ENCODE assay signal across 13 cellular contexts in genomic region chr14:77660754-77661153, GRCh38. TPM values are rescaled to one million over a fixed set of nuclear protein-coding genes. Genes with fewer than 3 reads are reported as not detected.
DNase-seq lines count a peak whose midpoint lies in the region; ATAC-seq, FAIRE-seq and TF ChIP-seq lines count a peak whose summit lies in the region.
"Had no signal": no experiment of that assay in that cellular context is flagged by ENCODE, and none has a peak within 500 bp of the region (broad histone marks: within the 10 kb centered on the region; RNA-seq: fewer than 3 reads in every experiment).

No MANE protein-coding gene starts in this region.

- TF ChIP-seq CTCF in H1 (IDR thresholded peaks at IDR 0.05; ENCODE audit: control extremely low read depth in 1 of 3, insufficient read depth in 1 of 3, low read depth in 1 of 3, low read length in 3 of 3) (no peak), gastroesophageal sphincter (IDR thresholded peaks at IDR 0.05) (no peak)

- H2BK15ac ChIP-seq in H1 (ENCODE audit: low read length): no peak overlapping the region

- H3K4me1 ChIP-seq in HUES48 (ENCODE audit: control insufficient read depth, insufficient read depth, low read length): peaks cover 8% of the 10 kb centered on the region
- H3K4me1 ChIP-seq in H1 (replicated peaks in 1 of 4; ENCODE audit: control insufficient read depth in 3 of 4, insufficient read depth in 4 of 4, low read length in 3 of 4): no peaks in the 10 kb centered on the region; a peak in 1 of 7 replicates
- H3K4me1 ChIP-seq in gastroesophageal sphincter: no peaks in the 10 kb centered on the region
- H3K4me1 ChIP-seq: parathyroid adenoma had no signal

- peak overlapping the region; percentile 29 for H3K27ac Mint-ChIP-seq in stimulated activated effector memory CD8-positive, alpha-beta T cell treated with anti-CD3 and anti-CD28 coated beads, Interleukin-12 subunit alpha, Interleukin-12 subunit beta, amount 100 ng/mL, for 72 hours
- H3K27ac Mint-ChIP-seq: activated naive CD8-positive, alpha-beta T cell treated with anti-CD3 and anti-CD28 coated beads, Interleukin-2, amount 10 ng/mL, durations not matched to agents 7 days and 5 days had no signal

- CTCF ChIA-PET in H1 (lab: Charles Lee; ENCODE audit: partially characterized antibody): interaction anchor here (0.8 to 2.6 kb wide), 2 partner anchors 14 to 24 kb away, joined by 3 to 8 read pairs; no protein-coding TSS in a partner anchor

- POLR2A ChIA-PET in H1 (lab: Charles Lee; ENCODE audit: partially characterized antibody): no interaction called here

- H3K23ac ChIP-seq in H1 (ENCODE audit: insufficient read length): no peak overlapping the region

- H3K18ac ChIP-seq in H1 (ENCODE audit: extremely low read depth, low read length): 0 out of 2 replicates have a peak overlapping the region, but pooled peaks have one; percentile 56

- 0 out of 2 replicates have a peak overlapping the region, but pooled peaks have one; percentile 24 for H2BK5ac ChIP-seq in H1 (ENCODE audit: low read depth, low read length)

- no peaks in the 10 kb centered on the region for H3K4me1 Mint-ChIP-seq in stimulated activated effector memory CD8-positive, alpha-beta T cell treated with anti-CD3 and anti-CD28 coated beads, Interleukin-12 subunit alpha, Interleukin-12 subunit beta, amount 100 ng/mL, for 72 hours
- H3K4me1 Mint-ChIP-seq: activated naive CD8-positive, alpha-beta T cell treated with anti-CD3 and anti-CD28 coated beads, Interleukin-2, amount 10 ng/mL, durations not matched to agents 7 days and 5 days had no signal

- no peaks in the 10 kb centered on the region for H3K9me3 Mint-ChIP-seq in stimulated activated effector memory CD8-positive, alpha-beta T cell treated with anti-CD3 and anti-CD28 coated beads, Interleukin-12 subunit alpha, Interleukin-12 subunit beta, amount 100 ng/mL, for 72 hours
- H3K9me3 Mint-ChIP-seq: activated naive CD8-positive, alpha-beta T cell treated with anti-CD3 and anti-CD28 coated beads, Interleukin-2, amount 10 ng/mL, durations not matched to agents 7 days and 5 days had no signal

- H3K4ac ChIP-seq in H1 (replicated peaks; ENCODE audit: insufficient read length, low read depth, low read length): no peak overlapping the region

- FAIRE-seq in H1 (lab: Jason Lieb, UNC): no peak
- FAIRE-seq: GM12891, RCC 7860 had no signal

- H2BK120ac ChIP-seq in H1 (replicated peaks; ENCODE audit: low read depth, low read length): no peak overlapping the region

- H3K4me3 ChIP-seq in HUES48 (ENCODE audit: low read depth, low read length) (no peak overlapping the region), H1 (ENCODE audit: extremely low read depth in 1 of 4, insufficient read depth in 2 of 4, low read depth in 3 of 4, low read length in 4 of 4) (no peak overlapping the region), gastroesophageal sphincter (no peak overlapping the region)

- DNase-seq in NCI-H2227 (lab: John Stamatoyannopoulos, UW; ENCODE audit: unreplicated experiment) (peak; percentile 87), H1 (ENCODE audit: low read depth in 1 of 2, low spot score in 2 of 2) (no peak), NCI-H2196 treated with DMSO at 0.1 percent for 48 hours (lab: John Stamatoyannopoulos, UW; ENCODE audit: unreplicated experiment) (no peak)
- no peak for DNase-seq in stimulated activated effector memory CD8-positive, alpha-beta T cell treated with anti-CD3 and anti-CD28 coated beads, Interleukin-12 subunit alpha, Interleukin-12 subunit beta, amount 100 ng/mL, for 72 hours (ENCODE audit: low spot score in 2 of 2)
- DNase-seq: activated naive CD8-positive, alpha-beta T cell treated with anti-CD3 and anti-CD28 coated beads, Interleukin-2, amount 10 ng/mL, durations not matched to agents 7 days and 5 days; stimulated activated naive CD8-positive, alpha-beta T cell treated with anti-CD3 and anti-CD28 coated beads, Interleukin-15, Interleukin-2, amounts not matched to agents 100 U/mL and 50 U/mL, for 24 hours; T-helper 9 cell had no signal

- no peak overlapping the region for H3K4me2 ChIP-seq in H1 (ENCODE audit: insufficient read depth in 1 of 2, low read depth in 2 of 2, low read length in 2 of 2)

- peak overlapping the region; percentile 68; the same call in 1 of the 2 replicates for H4K8ac ChIP-seq in H1 (ENCODE audit: extremely low read depth, insufficient read depth, low read length)

- H3K36me3 Mint-ChIP-seq in stimulated activated effector memory CD8-positive, alpha-beta T cell treated with anti-CD3 and anti-CD28 coated beads, Interleukin-12 subunit alpha, Interleukin-12 subunit beta, amount 100 ng/mL, for 72 hours: no peaks in the 10 kb centered on the region
- H3K36me3 Mint-ChIP-seq: activated naive CD8-positive, alpha-beta T cell treated with anti-CD3 and anti-CD28 coated beads, Interleukin-2, amount 10 ng/mL, durations not matched to agents 7 days and 5 days had no signal

- H3K27ac ChIP-seq in HUES48 (ENCODE audit: low read depth, low read length): peak overlapping the region; percentile 27
- no peak overlapping the region for H3K27ac ChIP-seq in H1 (ENCODE audit: low read depth, low read length)
- H3K27ac ChIP-seq in gastroesophageal sphincter: no peak overlapping the region
- H3K27ac ChIP-seq: parathyroid adenoma had no signal

- TF ChIP-seq EP300 in H1 (IDR thresholded peaks at IDR 0.05; ENCODE audit: borderline replicate concordance in 1 of 2, low read depth in 2 of 2, low read length in 2 of 2) (no peak), gastroesophageal sphincter (IDR thresholded peaks at IDR 0.05) (no peak)

- TF ChIP-seq POLR2A in H1 (IDR thresholded peaks at IDR 0.05; ENCODE audit: control extremely low read depth in 1 of 2, low read depth in 2 of 2, low read length in 2 of 2) (no peak), gastroesophageal sphincter (IDR thresholded peaks at IDR 0.05) (no peak)

- H3K14ac ChIP-seq in H1 (ENCODE audit: insufficient read length): no peak overlapping the region

- no peaks in the 10 kb centered on the region; the same call in 1 of the 2 replicates for H3K23me2 ChIP-seq in H1 (ENCODE audit: low read depth, low read length)

- no peak overlapping the region for H2BK12ac ChIP-seq in H1 (ENCODE audit: low read depth, low read length)

- H3K9me3 ChIP-seq in HUES48 (ENCODE audit: control insufficient read depth, insufficient read depth, low read length): no peaks in the 10 kb centered on the region
- no peaks in the 10 kb centered on the region for H3K9me3 ChIP-seq in H1 (ENCODE audit: insufficient read depth in 2 of 2, low read depth in 1 of 2, low read length in 1 of 2)
- no peaks in the 10 kb centered on the region for H3K9me3 ChIP-seq in gastroesophageal sphincter

- no peak overlapping the region for H4K91ac ChIP-seq in H1 (replicated peaks; ENCODE audit: insufficient read length, low read length)

- 90% methylated on average over 7 of the region's 7 CpGs; no CpG with 5 or more reads in 1 of the 2 experiments for WGBS in H1 (ENCODE audit: extremely low coverage in 1 of 2, insufficient coverage in 1 of 2, insufficient read length in 1 of 2, insufficient replicate concordance in 2 of 2, low coverage in 1 of 2, low lambda C conversion rate in 2 of 2, missing lambda C conversion rate in 1 of 2), 2 experiments
- 70 to 80% methylated on average over 3 to 5 of the region's 7 CpGs for WGBS in gastroesophageal sphincter (ENCODE audit: low coverage in 1 of 2), 2 donors

- H3K27me3 ChIP-seq in HUES48 (ENCODE audit: control insufficient read depth, insufficient read depth, low read length) (no peaks in the 10 kb centered on the region), H1 (replicated peaks in 1 of 4; ENCODE audit: control insufficient read depth in 3 of 4, extremely low read depth in 1 of 4, insufficient read depth in 3 of 4, low read length in 3 of 4) (no peaks in the 10 kb centered on the region), gastroesophageal sphincter (peaks cover 9% of the 10 kb centered on the region)

- no peaks in the 10 kb centered on the region for H4K20me1 ChIP-seq in H1 (replicated peaks in 1 of 2; ENCODE audit: control insufficient read depth in 1 of 2, insufficient read depth in 2 of 2, low read length in 2 of 2)

- no peaks in the 10 kb centered on the region for H3K79me2 ChIP-seq in H1 (ENCODE audit: control insufficient read depth in 1 of 2, insufficient read depth in 2 of 2, low read length in 2 of 2)
- H3K79me2 ChIP-seq: parathyroid adenoma had no signal

- 0 out of 2 replicates have a peak overlapping the region, but pooled peaks have one; percentile 39 for H2AK5ac ChIP-seq in H1 (ENCODE audit: low read depth, low read length)

- no peak overlapping the region for H3K56ac ChIP-seq in H1 (replicated peaks; ENCODE audit: insufficient read length, low read depth, low read length)

- H3K36me3 ChIP-seq in HUES48 (ENCODE audit: control insufficient read depth, insufficient read depth, low read length) (no peaks in the 10 kb centered on the region), H1 (ENCODE audit: control insufficient read depth in 2 of 4, insufficient read depth in 4 of 4, low read length in 3 of 4) (no peaks in the 10 kb centered on the region), gastroesophageal sphincter (no peaks in the 10 kb centered on the region)

- no peak for TF ChIP-seq RAD21 in H1 (IDR thresholded peaks at IDR 0.05 in 1 of 2, conservative IDR thresholded peaks at IDR 0.05 in 1 of 2; ENCODE audit: low read depth in 2 of 2, low read length in 2 of 2)

- H2AFZ ChIP-seq in H1 (ENCODE audit: low read length): no peak overlapping the region
- H2AFZ ChIP-seq: parathyroid adenoma had no signal

- no peak for ATAC-seq in stimulated activated effector memory CD8-positive, alpha-beta T cell treated with anti-CD3 and anti-CD28 coated beads, Interleukin-12 subunit alpha, Interleukin-12 subunit beta, amount 100 ng/mL, for 72 hours
- no peak for ATAC-seq in gastroesophageal sphincter
- ATAC-seq in GM18868 (IDR thresholded peaks at IDR 0.05; ENCODE audit: unreplicated experiment): no peak
- ATAC-seq: stimulated activated naive CD8-positive, alpha-beta T cell treated with anti-CD3 and anti-CD28 coated beads, Interleukin-15, Interleukin-2, amounts not matched to agents 100 U/mL and 50 U/mL, for 24 hours had no signal

- H3K79me1 ChIP-seq in H1 (ENCODE audit: low read depth, low read length): no peaks in the 10 kb centered on the region

- H3K9ac ChIP-seq in HUES48 (ENCODE audit: low read depth, low read length): no peak overlapping the region
- no peak overlapping the region for H3K9ac ChIP-seq in H1 (replicated peaks in 1 of 4; ENCODE audit: extremely low read depth in 1 of 4, low read depth in 3 of 4, low read length in 3 of 4)
- H3K9ac ChIP-seq: parathyroid adenoma had no signal

- no peak overlapping the region for H3K4me3 Mint-ChIP-seq in stimulated activated effector memory CD8-positive, alpha-beta T cell treated with anti-CD3 and anti-CD28 coated beads, Interleukin-12 subunit alpha, Interleukin-12 subunit beta, amount 100 ng/mL, for 72 hours
- H3K4me3 Mint-ChIP-seq: activated naive CD8-positive, alpha-beta T cell treated with anti-CD3 and anti-CD28 coated beads, Interleukin-2, amount 10 ng/mL, durations not matched to agents 7 days and 5 days had no signal

- H4K5ac ChIP-seq in H1 (ENCODE audit: insufficient read length, low read depth, low read length): no peak overlapping the region

- H2BK20ac ChIP-seq in H1 (ENCODE audit: low read length): no peak overlapping the region

RNA-seq across cellular contexts. Expression of gene SPTLC2, which starts 44.3 kb away (rescaled TPM):
- total RNA-seq in H1 (2021; fragmentation: NEBNext Ultra II Directional; extraction: Animal tissue kit (Norgen Biotek cat#: 25700)): 31.8 and 35.1 TPM in 2 replicates
- polyA plus RNA-seq in H1 (2011; rRNA removed): 7.6 and 8.9 TPM in 2 replicates
- polyA plus RNA-seq in H1 (2011; cell fraction: cytosol; rRNA removed): 16.0 TPM
- polyA plus RNA-seq in H1 (2011; cell fraction: nucleus; rRNA removed): 10.6 TPM
- polyA plus RNA-seq in H1 (2012, experiment 1 of 2): 17.0 to 20.9 TPM (median 18.7 TPM) in 4 replicates
- polyA plus RNA-seq in H1 (2012, experiment 2 of 2): 1.6 TPM
- polyA plus RNA-seq in H1 (2013, experiment 1 of 2): 21.2 TPM
- polyA plus RNA-seq in H1 (2013, experiment 2 of 2): 24.0 TPM
- 27.8 and 34.1 TPM in 2 replicates for polyA minus RNA-seq in H1 (2011; rRNA and poly(A)+ RNA removed)
- polyA minus RNA-seq in H1 (2011; cell fraction: cytosol; rRNA and poly(A)+ RNA removed): 18.4 TPM
- 16.1 TPM for polyA minus RNA-seq in H1 (2011; cell fraction: nucleus; rRNA and poly(A)+ RNA removed)
- 10 to 100 TPM; 13.2 to 35.2 (median 20.5) TPM for total RNA-seq in gastroesophageal sphincter

RNA-seq across cellular contexts. Expression of gene ALKBH1, which starts 47.1 kb away (rescaled TPM):
- 19.9 and 20.0 TPM in 2 replicates for total RNA-seq in H1 (2021; fragmentation: NEBNext Ultra II Directional; extraction: Animal tissue kit (Norgen Biotek cat#: 25700))
- polyA plus RNA-seq in H1 (2011; rRNA removed): 9.5 and 14.3 TPM in 2 replicates
- 11.9 TPM for polyA plus RNA-seq in H1 (2011; cell fraction: cytosol; rRNA removed)
- 9.4 TPM for polyA plus RNA-seq in H1 (2011; cell fraction: nucleus; rRNA removed)
- polyA plus RNA-seq in H1 (2012, experiment 1 of 2): 10.0 to 14.0 TPM (median 12.2 TPM) in 4 replicates
- polyA plus RNA-seq in H1 (2012, experiment 2 of 2): 4.6 TPM
- 10.5 TPM for polyA plus RNA-seq in H1 (2013, experiment 1 of 2)
- 10.7 TPM for polyA plus RNA-seq in H1 (2013, experiment 2 of 2)
- 16.7 and 19.7 TPM in 2 replicates for polyA minus RNA-seq in H1 (2011; rRNA and poly(A)+ RNA removed)
- 9.5 TPM for polyA minus RNA-seq in H1 (2011; cell fraction: cytosol; rRNA and poly(A)+ RNA removed)
- polyA minus RNA-seq in H1 (2011; cell fraction: nucleus; rRNA and poly(A)+ RNA removed): 8.6 TPM
- 10 to 100 TPM in 3 of 4 donors, 1 to 10 TPM in 1; 9.7 to 12.7 (median 11.3) TPM for total RNA-seq in gastroesophageal sphincter

RNA-seq across cellular contexts. Expression of gene SLIRP, which starts 47.1 kb away (rescaled TPM):
- total RNA-seq in H1 (2021; fragmentation: NEBNext Ultra II Directional; extraction: Animal tissue kit (Norgen Biotek cat#: 25700)): 356 and 383 TPM in 2 replicates
- 255 and 374 TPM in 2 replicates for polyA plus RNA-seq in H1 (2011; rRNA removed)
- polyA plus RNA-seq in H1 (2011; cell fraction: cytosol; rRNA removed): 578 TPM
- 260 TPM for polyA plus RNA-seq in H1 (2011; cell fraction: nucleus; rRNA removed)
- polyA plus RNA-seq in H1 (2012, experiment 1 of 2): 483 to 801 TPM (median 688 TPM) in 4 replicates
- polyA plus RNA-seq in H1 (2012, experiment 2 of 2): 831 TPM
- 1,073 TPM for polyA plus RNA-seq in H1 (2013, experiment 1 of 2)
- polyA plus RNA-seq in H1 (2013, experiment 2 of 2): 1,173 TPM
- 130 and 149 TPM in 2 replicates for polyA minus RNA-seq in H1 (2011; rRNA and poly(A)+ RNA removed)
- polyA minus RNA-seq in H1 (2011; cell fraction: cytosol; rRNA and poly(A)+ RNA removed): 40.9 TPM
- polyA minus RNA-seq in H1 (2011; cell fraction: nucleus; rRNA and poly(A)+ RNA removed): 52.6 TPM
- total RNA-seq in gastroesophageal sphincter: 100 to 1,000 TPM in 3 of 4 donors, 10 to 100 TPM in 1; 88.9 to 383 (median 202) TPM
